ENCODE assay signal across 8 cellular contexts in the genomic region with DNA sequence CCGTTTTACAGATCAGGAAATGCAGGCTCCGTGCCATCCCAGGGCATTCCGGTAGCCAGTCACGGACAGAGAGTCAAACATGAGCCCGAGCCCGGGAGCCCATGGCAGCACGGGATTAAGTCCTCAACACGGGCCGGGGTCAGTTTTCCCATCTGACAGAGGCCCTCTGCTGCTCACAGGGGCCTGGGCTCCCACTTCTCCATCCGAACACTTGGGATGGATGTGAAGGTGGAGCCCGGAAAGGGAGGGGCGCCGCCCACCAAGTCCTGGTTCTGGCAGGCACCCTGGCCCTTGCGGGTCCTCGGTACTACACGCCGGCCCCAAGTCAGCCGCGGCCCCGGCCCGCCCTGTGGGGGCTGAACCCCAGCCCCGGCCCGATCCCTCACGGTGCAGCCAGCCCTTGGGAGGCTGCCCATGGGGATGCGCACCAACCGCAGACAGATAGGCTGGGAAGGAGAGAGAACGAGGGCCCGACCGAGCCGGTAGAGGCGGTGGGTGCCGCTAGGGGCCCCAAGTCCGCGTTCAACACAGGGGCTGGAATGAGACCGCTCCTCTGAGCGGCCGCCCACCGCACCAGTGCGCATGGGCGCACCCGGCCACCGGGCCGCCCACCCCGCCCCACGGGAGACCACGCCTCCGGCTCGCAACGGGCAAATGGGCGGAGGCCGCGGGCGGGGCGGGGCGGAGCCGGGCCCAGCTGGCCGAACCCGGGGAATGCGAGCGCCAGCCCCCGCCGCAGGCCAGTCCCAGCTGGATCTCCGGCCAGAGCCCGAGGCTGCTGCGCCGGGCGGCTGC. TPM values are rescaled to one million over a fixed set of nuclear protein-coding genes. Genes with fewer than 3 reads are reported as not detected.
DNase-seq lines count a peak whose midpoint lies in the region; ATAC-seq and TF ChIP-seq lines count a peak whose summit lies in the region.

A gene (plus strand): TSS at position 743 of the 795 bp plus-strand sequence. CDS start 17,916 bp downstream, outside the sequence.

- no peaks in the 10 kb centered on the region for H3K9me3 Mint-ChIP-seq in activated naive CD8-positive, alpha-beta T cell treated with anti-CD3 and anti-CD28 coated beads, Interleukin-2, amount 10 ng/mL, durations not matched to agents 7 days and 5 days

- H3K23ac ChIP-seq in trophoblast cell (ENCODE audit: low read length), result no peak within 1 kb of the TSS

- peaks cover 2% of the 10 kb centered on the region for H3K79me1 ChIP-seq in trophoblast cell (ENCODE audit: low read length)

- H4K8ac ChIP-seq in trophoblast cell (ENCODE audit: low read depth, low read length), result peak within 1 kb of the TSS; percentile 89

- H3K27ac Mint-ChIP-seq in activated naive CD8-positive, alpha-beta T cell treated with anti-CD3 and anti-CD28 coated beads, Interleukin-2, amount 10 ng/mL, durations not matched to agents 7 days and 5 days, result peak within 1 kb of the TSS; percentile 50

- H2BK120ac ChIP-seq in trophoblast cell (ENCODE audit: insufficient read depth, low read length, poor library complexity), result no peak within 1 kb of the TSS

- H4K91ac ChIP-seq in trophoblast cell (ENCODE audit: low read depth, low read length), result peak within 1 kb of the TSS; percentile 70

- H3K27me3 ChIP-seq in cardiac muscle cell (no peaks in the 10 kb centered on the region), trophoblast cell (ENCODE audit: insufficient read depth, low read length) (no peaks in the 10 kb centered on the region), tibial nerve (no peaks in the 10 kb centered on the region)

- peak within 1 kb of the TSS; percentile 90 for H3K4me2 ChIP-seq in trophoblast cell (ENCODE audit: low read length)

- TF ChIP-seq EP300 in tibial nerve (IDR thresholded peaks at IDR 0.05), result peak in 1 of 2 donors; percentile 97

- TF ChIP-seq CTCF in GM10266 (IDR thresholded peaks at IDR 0.05; ENCODE audit: control insufficient read depth, insufficient read depth, low read depth, missing control alignments), result peak; percentile 20
- peak; percentile 29 for TF ChIP-seq CTCF in HFF-Myc (IDR thresholded peaks at IDR 0.05; ENCODE audit: low read depth, low read length, missing control alignments)
- peak; percentile 36 for TF ChIP-seq CTCF in cardiac muscle cell (IDR thresholded peaks at IDR 0.05; ENCODE audit: low read depth, low read length)
- peak in 4 of 5 experiments; percentile 29 to 80 (median 52) for TF ChIP-seq CTCF in tibial nerve (IDR thresholded peaks at IDR 0.05)

- H2BK5ac ChIP-seq in trophoblast cell (ENCODE audit: low read depth, low read length, poor library complexity), result peak within 1 kb of the TSS; percentile 9

- peak within 1 kb of the TSS; percentile 80 for H3K4me3 Mint-ChIP-seq in activated naive CD8-positive, alpha-beta T cell treated with anti-CD3 and anti-CD28 coated beads, Interleukin-2, amount 10 ng/mL, durations not matched to agents 7 days and 5 days

- H3K36me3 ChIP-seq in cardiac muscle cell (no peaks in the 10 kb centered on the region), trophoblast cell (ENCODE audit: control insufficient read depth in 1 of 2, insufficient read depth in 2 of 2, low read length in 2 of 2) (no peaks in the 10 kb centered on the region), tibial nerve (no peaks in the 10 kb centered on the region)

- H3K4me1 ChIP-seq in cardiac muscle cell (ENCODE audit: low read depth), result no peaks in the 10 kb centered on the region
- peaks cover 5 to 13% of the 10 kb centered on the region in 2 experiments for H3K4me1 ChIP-seq in trophoblast cell (ENCODE audit: control insufficient read depth in 1 of 2, insufficient read depth in 2 of 2, low read length in 2 of 2)
- peaks cover 0 to 52% (median 7%) of the 10 kb centered on the region in 4 donors for H3K4me1 ChIP-seq in tibial nerve

- no peaks in the 10 kb centered on the region for H3K79me2 ChIP-seq in trophoblast cell (ENCODE audit: control insufficient read depth, insufficient read depth, low read length, poor library complexity)

- no peak within 1 kb of the TSS for H2AK5ac ChIP-seq in trophoblast cell (ENCODE audit: low read length)

- H2BK12ac ChIP-seq in trophoblast cell (ENCODE audit: low read length), result no peak within 1 kb of the TSS

- DNase-seq in GM10266 (ENCODE audit: extremely low spot score) (peak; percentile 97), HFF-Myc (ENCODE audit: extremely low read depth, low read depth) (peak; percentile 58), MV-4-11 (lab: John Stamatoyannopoulos, UW) (peak; percentile 74), SKM-1 treated with dmso at 0.1 percent for 144 hours (lab: John Stamatoyannopoulos, UW; ENCODE audit: unreplicated experiment) (peak; percentile 65), cardiac muscle cell (ENCODE audit: low read depth in 1 of 2, low spot score in 1 of 2) (peak; percentile 96 to 98), trophoblast cell (peak; percentile 80 to 92), tibial nerve (ENCODE audit: low spot score in 2 of 2) (peak; percentile 83 to 88)
- DNase-seq in activated naive CD8-positive, alpha-beta T cell treated with anti-CD3 and anti-CD28 coated beads, Interleukin-2, amount 10 ng/mL, durations not matched to agents 7 days and 5 days, result peak; percentile 95

- H2AFZ ChIP-seq in trophoblast cell (ENCODE audit: insufficient read depth, low read length, poor library complexity), result peak within 1 kb of the TSS; percentile 76

- peak within 1 kb of the TSS; percentile 50 for H3K4me3 ChIP-seq in HFF-Myc (replicated peaks; ENCODE audit: low read depth, low read length)
- peak within 1 kb of the TSS; percentile 47 for H3K4me3 ChIP-seq in cardiac muscle cell
- H3K4me3 ChIP-seq in trophoblast cell (ENCODE audit: low read depth, low read length), result peak within 1 kb of the TSS; percentile 80
- H3K4me3 ChIP-seq in tibial nerve, result peak within 1 kb of the TSS; percentile 65 to 94 (median 82)

- TF ChIP-seq POLR2A in tibial nerve (IDR thresholded peaks at IDR 0.05), result peak; percentile 92 to 96

- H3K27me3 Mint-ChIP-seq in activated naive CD8-positive, alpha-beta T cell treated with anti-CD3 and anti-CD28 coated beads, Interleukin-2, amount 10 ng/mL, durations not matched to agents 7 days and 5 days, result peaks cover 26% of the 10 kb centered on the region

- H4K12ac ChIP-seq in trophoblast cell (ENCODE audit: low read depth, low read length), result peak within 1 kb of the TSS; percentile 68

- peak within 1 kb of the TSS; percentile 64 for H3K27ac ChIP-seq in cardiac muscle cell
- H3K27ac ChIP-seq in trophoblast cell (ENCODE audit: low read depth, low read length), result no peak within 1 kb of the TSS
- H3K27ac ChIP-seq in tibial nerve, result peak within 1 kb of the TSS; percentile 88 to 98 (median 97)

- peak within 1 kb of the TSS; percentile 44 for H3K4ac ChIP-seq in trophoblast cell (ENCODE audit: low read depth, low read length)

- peak; percentile 91 for ATAC-seq in activated naive CD8-positive, alpha-beta T cell treated with anti-CD3 and anti-CD28 coated beads, Interleukin-2, amount 10 ng/mL, durations not matched to agents 7 days and 5 days (ENCODE audit: low read depth)

- POLR2A ChIA-PET in activated naive CD8-positive, alpha-beta T cell treated with anti-CD3 and anti-CD28 coated beads, Interleukin-2, amount 10 ng/mL, durations not matched to agents 7 days and 5 days (lab: Charles Lee), result interaction anchor here (0.7 to 3.6 kb wide), 2 partner anchors 8 to 16 kb away, joined by 3 to 19 read pairs; no protein-coding TSS in a partner anchor

- peaks cover 6% of the 10 kb centered on the region for H3K4me1 Mint-ChIP-seq in activated naive CD8-positive, alpha-beta T cell treated with anti-CD3 and anti-CD28 coated beads, Interleukin-2, amount 10 ng/mL, durations not matched to agents 7 days and 5 days

- H3K36me3 Mint-ChIP-seq in activated naive CD8-positive, alpha-beta T cell treated with anti-CD3 and anti-CD28 coated beads, Interleukin-2, amount 10 ng/mL, durations not matched to agents 7 days and 5 days, result no peaks in the 10 kb centered on the region

- H3K14ac ChIP-seq in trophoblast cell (ENCODE audit: low read length), result peak within 1 kb of the TSS; percentile 77

- H3K9me3 ChIP-seq in cardiac muscle cell (ENCODE audit: low read depth) (no peaks in the 10 kb centered on the region), trophoblast cell (ENCODE audit: insufficient read depth, low read depth, low read length) (no peaks in the 10 kb centered on the region), tibial nerve (no peaks in the 10 kb centered on the region)

- WGBS in trophoblast cell (ENCODE audit: extremely low coverage, insufficient coverage, insufficient read length), result no CpG with 5 or more reads among the region's 67 CpGs
- 0 to 1% methylated on average over 21 to 62 of the region's 67 CpGs for WGBS in tibial nerve, 2 donors

- peak within 1 kb of the TSS; percentile 50 for H3K18ac ChIP-seq in trophoblast cell (ENCODE audit: low read length)

- H3K9ac ChIP-seq in trophoblast cell (ENCODE audit: low read length), result peak within 1 kb of the TSS; percentile 81

RNA-seq across cellular contexts. Expression of the gene that starts here (rescaled TPM):
- total RNA-seq in activated naive CD8-positive, alpha-beta T cell treated with anti-CD3 and anti-CD28 coated beads, Interleukin-2, amount 10 ng/mL, durations not matched to agents 7 days and 5 days, result 1 to 10 TPM; 2.8 to 3.8 TPM
- 9.4 and 9.8 TPM in 2 replicates for total RNA-seq in cardiac muscle cell
- polyA plus RNA-seq in cardiac muscle cell, result 8.8 and 10.0 TPM in 2 replicates
- polyA plus RNA-seq in trophoblast cell (2013), result 5.7 and 5.9 TPM in 2 replicates
- total RNA-seq in tibial nerve, result 10 to 100 TPM; 15.9 to 24.5 (median 19.8) TPM
